In the genomic region with DNA sequence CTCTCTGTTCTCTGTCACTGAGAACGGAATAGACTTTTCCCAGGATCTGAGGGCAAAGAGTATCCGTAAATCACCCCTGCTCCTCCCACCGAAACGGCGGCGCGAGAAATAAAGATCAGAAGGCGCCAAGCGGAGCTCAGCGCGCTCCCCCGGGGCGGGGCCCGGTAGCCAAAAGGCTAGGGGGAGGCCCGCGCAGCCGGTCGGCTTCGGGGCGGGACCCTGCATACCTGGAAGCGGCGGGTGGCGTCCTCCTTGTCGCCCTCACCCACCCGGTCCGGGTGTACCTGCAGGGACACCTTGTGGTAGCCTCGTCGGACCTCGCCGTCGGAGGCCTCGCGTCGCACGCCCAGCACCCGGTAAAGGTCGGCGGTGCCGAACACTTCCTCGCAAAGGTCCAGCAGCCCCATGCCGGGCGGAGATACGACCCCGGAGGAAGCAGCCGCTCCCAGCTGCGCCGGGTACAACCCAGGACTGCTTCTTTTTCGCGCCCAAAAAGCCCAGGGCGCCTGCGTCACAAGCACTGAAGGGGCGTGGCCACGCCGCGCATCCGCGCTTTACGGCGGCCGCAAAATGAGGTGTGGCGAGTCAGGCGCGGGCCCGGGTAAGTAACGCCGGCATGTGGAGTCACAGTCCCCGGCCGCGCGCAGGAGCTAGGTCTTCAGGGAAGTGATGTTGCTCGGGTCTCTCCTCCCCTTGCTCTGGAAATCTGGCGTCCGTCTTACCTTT, we compare ENCODE assay signal across 8 cellular contexts. TPM values are rescaled to one million over a fixed set of nuclear protein-coding genes. Genes with fewer than 3 reads are reported as not detected.
DNase-seq lines count a peak whose midpoint lies in the region; ATAC-seq and TF ChIP-seq lines count a peak whose summit lies in the region.

A gene with protein sequence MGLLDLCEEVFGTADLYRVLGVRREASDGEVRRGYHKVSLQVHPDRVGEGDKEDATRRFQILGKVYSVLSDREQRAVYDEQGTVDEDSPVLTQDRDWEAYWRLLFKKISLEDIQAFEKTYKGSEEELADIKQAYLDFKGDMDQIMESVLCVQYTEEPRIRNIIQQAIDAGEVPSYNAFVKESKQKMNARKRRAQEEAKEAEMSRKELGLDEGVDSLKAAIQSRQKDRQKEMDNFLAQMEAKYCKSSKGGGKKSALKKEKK (minus strand): TSS at position 473 of the 726 bp plus-strand sequence. CDS start 66 bp downstream, at position 407.

- H3K9me3 Mint-ChIP-seq in activated naive CD8-positive, alpha-beta T cell treated with anti-CD3 and anti-CD28 coated beads, Interleukin-2, amount 50 U/mL, for 24 hours, result no peaks in the 10 kb centered on the region
- H3K9me3 Mint-ChIP-seq in type B pancreatic cell, result no peaks in the 10 kb centered on the region

- H3K27ac Mint-ChIP-seq in activated naive CD8-positive, alpha-beta T cell treated with anti-CD3 and anti-CD28 coated beads, Interleukin-2, amount 50 U/mL, for 24 hours, result peak within 1 kb of the TSS; percentile 95
- peak within 1 kb of the TSS; percentile 99 for H3K27ac Mint-ChIP-seq in type B pancreatic cell

- peaks cover 78% of the 10 kb centered on the region for H3K36me3 Mint-ChIP-seq in activated naive CD8-positive, alpha-beta T cell treated with anti-CD3 and anti-CD28 coated beads, Interleukin-2, amount 50 U/mL, for 24 hours (ENCODE audit: low read depth)
- peaks cover 27% of the 10 kb centered on the region for H3K36me3 Mint-ChIP-seq in type B pancreatic cell

- H3K4me1 Mint-ChIP-seq in activated naive CD8-positive, alpha-beta T cell treated with anti-CD3 and anti-CD28 coated beads, Interleukin-2, amount 50 U/mL, for 24 hours, result peaks cover 59% of the 10 kb centered on the region
- H3K4me1 Mint-ChIP-seq in type B pancreatic cell (ENCODE audit: unreplicated experiment), result peaks cover 34% of the 10 kb centered on the region

- TF ChIP-seq CTCF in GM12872 (IDR thresholded peaks at IDR 0.05; ENCODE audit: insufficient read depth, low read depth, low read length) (peak; percentile 13; the same call in 1 of the 3 replicates), type B pancreatic cell (conservative IDR thresholded peaks at IDR 0.05) (no peak)

- peak within 1 kb of the TSS; percentile 99 for H3K4me3 Mint-ChIP-seq in activated naive CD8-positive, alpha-beta T cell treated with anti-CD3 and anti-CD28 coated beads, Interleukin-2, amount 50 U/mL, for 24 hours
- peak within 1 kb of the TSS; percentile 100 for H3K4me3 Mint-ChIP-seq in type B pancreatic cell

- H3K27me3 Mint-ChIP-seq in activated naive CD8-positive, alpha-beta T cell treated with anti-CD3 and anti-CD28 coated beads, Interleukin-2, amount 50 U/mL, for 24 hours, result no peaks in the 10 kb centered on the region
- H3K27me3 Mint-ChIP-seq in type B pancreatic cell, result no peaks in the 10 kb centered on the region

- peak; percentile 87 for ATAC-seq in HG02759 (IDR thresholded peaks at IDR 0.05; ENCODE audit: unreplicated experiment)
- ATAC-seq in activated naive CD8-positive, alpha-beta T cell treated with anti-CD3 and anti-CD28 coated beads, Interleukin-2, amount 50 U/mL, for 24 hours, result peak; percentile 91

- intact Hi-C loops in cardiac septum (cut with DNase I), result loop anchor here (5.0 kb wide), 1 partner anchor 80 kb away; the partner anchor contains the start of genes ECD and FAM149B1

- peak; percentile 80 for DNase-seq in NCI-H128 (lab: John Stamatoyannopoulos, UW; ENCODE audit: unreplicated experiment)
- DNase-seq in SW 1271 (lab: John Stamatoyannopoulos, UW), result peak; percentile 66 to 84
- peak; percentile 98 for DNase-seq in activated naive CD8-positive, alpha-beta T cell treated with anti-CD3 and anti-CD28 coated beads, Interleukin-2, amount 50 U/mL, for 24 hours
- peak; percentile 97 for DNase-seq in cardiac septum (ENCODE audit: low spot score)
- DNase-seq in pons (ENCODE audit: low spot score), result peak; percentile 86
- peak; percentile 98 for DNase-seq in type B pancreatic cell (ENCODE audit: extremely low spot score, unreplicated experiment)

RNA-seq across cellular contexts. Expression of the gene that starts here (rescaled TPM):
- total RNA-seq in cardiac septum (7.4 TPM), type B pancreatic cell (ENCODE audit: low replicate concordance) (28.6 and 41.8 TPM in 2 replicates)

Comparison
In these comparisons a context has a peak if more than half of its experiments do, and no peak if none do; other contexts are left out.
1. Peak in every context shown above with its lines: DNase-seq and ATAC-seq.